In the genomic region with DNA sequence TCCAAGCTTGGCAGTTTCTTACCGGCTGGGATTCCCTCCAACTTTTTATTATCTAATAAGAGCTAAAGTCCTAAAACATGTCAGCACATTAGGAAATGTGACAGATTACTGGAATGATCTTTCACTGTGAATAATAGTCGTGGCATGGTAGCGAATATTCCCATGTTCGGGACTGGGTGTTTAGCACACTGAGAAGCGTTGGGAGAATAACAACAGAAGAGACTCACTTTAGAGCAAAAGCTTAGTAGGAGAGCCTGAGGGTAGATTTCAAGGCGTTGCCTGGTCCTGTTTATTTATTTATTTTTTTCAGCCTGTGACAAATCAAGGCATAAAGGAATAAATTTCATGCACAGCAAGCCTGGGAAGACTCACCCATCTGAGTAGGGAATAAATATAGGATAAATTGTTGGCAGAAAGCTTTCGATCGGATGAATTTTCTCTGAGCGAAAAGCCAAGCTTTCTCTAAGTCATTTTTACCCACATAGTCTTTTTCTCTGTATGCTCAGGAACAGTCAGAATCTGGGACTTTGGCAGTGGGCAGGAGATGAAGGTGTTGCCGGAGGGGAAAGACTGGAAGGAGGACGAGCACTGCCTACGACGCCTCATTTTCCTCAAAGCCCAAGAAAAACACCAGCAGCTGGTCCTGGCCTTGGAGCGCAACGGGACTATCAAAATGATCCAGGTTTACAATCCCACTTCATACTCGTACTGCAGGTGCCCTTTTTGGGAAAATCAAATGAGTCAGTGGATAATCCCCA, we compare ENCODE assay signal across 17 cellular contexts.
A peak's percentile ranks its signal among the peaks of the same experiment; 100 is the strongest.
DNase-seq lines count a peak whose midpoint lies in the region; ATAC-seq, FAIRE-seq and TF ChIP-seq lines count a peak whose summit lies in the region.
"Had no signal": no experiment of that assay in that cellular context is flagged by ENCODE, and none has a peak within 500 bp of the region (broad histone marks: within the 10 kb centered on the region; RNA-seq: fewer than 3 reads in every experiment).

No MANE protein-coding gene starts in this region.

- ATAC-seq in PC-3 (peak; percentile 64), GM18858 (IDR thresholded peaks at IDR 0.05; ENCODE audit: unreplicated experiment) (no peak), left ventricle myocardium superior (no peak)
- ATAC-seq: stimulated activated naive CD8-positive, alpha-beta T cell treated with anti-CD3 and anti-CD28 coated beads, Interleukin-15, amount 100 ng/mL, for 72 hours had no signal

- no peak overlapping the region for H2BK5ac ChIP-seq in H1 (ENCODE audit: low read depth, low read length)

- H2BK15ac ChIP-seq in H1 (ENCODE audit: low read length): no peak overlapping the region

- H4K5ac ChIP-seq in H1 (ENCODE audit: insufficient read length, low read depth, low read length): no peak overlapping the region

- TF ChIP-seq CTCF in AG10803 (conservative IDR thresholded peaks at IDR 0.05; ENCODE audit: low read length) (no peak), PC-3 (conservative IDR thresholded peaks at IDR 0.05; ENCODE audit: low read depth, low read length) (no peak), H1 (IDR thresholded peaks at IDR 0.05; ENCODE audit: control extremely low read depth in 1 of 3, insufficient read depth in 1 of 3, low read depth in 1 of 3, low read length in 3 of 3) (no peak)

- H3K36me3 Mint-ChIP-seq in activated naive CD4-positive, alpha-beta T cell treated with anti-CD3 and anti-CD28 coated beads for 36 hours (ENCODE audit: low read depth): no peaks in the 10 kb centered on the region
- H3K36me3 Mint-ChIP-seq in activated T-helper 1 cell treated with anti-CD3 and anti-CD28 coated beads, Interleukin-12 subunit alpha, Interleukin-12 subunit beta, Interleukin-2, Interleukin-4 antibody, amounts not matched to agents 30 ng/mL and 10 ng/mL and 1 ng/mL, durations not matched to agents 14 hours and 24 hours and 36 hours (ENCODE audit: low read depth): no peaks in the 10 kb centered on the region
- H3K36me3 Mint-ChIP-seq: activated naive CD8-positive, alpha-beta T cell treated with anti-CD3 and anti-CD28 coated beads, Interleukin-2, amount 10 ng/mL, durations not matched to agents 7 days and 5 days had no signal

- H3K56ac ChIP-seq in H1 (replicated peaks; ENCODE audit: insufficient read length, low read depth, low read length): no peak overlapping the region

- H3K79me1 ChIP-seq in H1 (ENCODE audit: low read depth, low read length): no peaks in the 10 kb centered on the region

- H3K4me1 Mint-ChIP-seq in activated naive CD4-positive, alpha-beta T cell treated with anti-CD3 and anti-CD28 coated beads for 36 hours (ENCODE audit: low read depth): peaks cover 1% of the 10 kb centered on the region
- no peaks in the 10 kb centered on the region for H3K4me1 Mint-ChIP-seq in activated T-helper 1 cell treated with anti-CD3 and anti-CD28 coated beads, Interleukin-12 subunit alpha, Interleukin-12 subunit beta, Interleukin-2, Interleukin-4 antibody, amounts not matched to agents 30 ng/mL and 10 ng/mL and 1 ng/mL, durations not matched to agents 14 hours and 24 hours and 36 hours (ENCODE audit: low read depth)
- H3K4me1 Mint-ChIP-seq: activated naive CD8-positive, alpha-beta T cell treated with anti-CD3 and anti-CD28 coated beads, Interleukin-2, amount 10 ng/mL, durations not matched to agents 7 days and 5 days; neural crest cell; stimulated activated naive CD8-positive, alpha-beta T cell treated with anti-CD3 and anti-CD28 coated beads, Interleukin-15, amount 100 ng/mL, for 72 hours had no signal

- no peak overlapping the region for H2AK5ac ChIP-seq in H1 (ENCODE audit: low read depth, low read length)

- H3K27ac ChIP-seq in PC-3 (ENCODE audit: low read length) (peak overlapping the region; percentile 72), H1 (ENCODE audit: low read depth, low read length) (no peak overlapping the region)

- no peak for TF ChIP-seq RAD21 in H1 (IDR thresholded peaks at IDR 0.05 in 1 of 2, conservative IDR thresholded peaks at IDR 0.05 in 1 of 2; ENCODE audit: low read depth in 2 of 2, low read length in 2 of 2)

- no peak overlapping the region for H4K91ac ChIP-seq in H1 (replicated peaks; ENCODE audit: insufficient read length, low read length)

- H3K9me3 Mint-ChIP-seq in activated naive CD4-positive, alpha-beta T cell treated with anti-CD3 and anti-CD28 coated beads for 36 hours: no peaks in the 10 kb centered on the region
- H3K9me3 Mint-ChIP-seq in activated T-helper 1 cell treated with anti-CD3 and anti-CD28 coated beads, Interleukin-12 subunit alpha, Interleukin-12 subunit beta, Interleukin-2, Interleukin-4 antibody, amounts not matched to agents 30 ng/mL and 10 ng/mL and 1 ng/mL, durations not matched to agents 14 hours and 24 hours and 36 hours: no peaks in the 10 kb centered on the region
- H3K9me3 Mint-ChIP-seq: activated naive CD8-positive, alpha-beta T cell treated with anti-CD3 and anti-CD28 coated beads, Interleukin-2, amount 10 ng/mL, durations not matched to agents 7 days and 5 days; neural crest cell; stimulated activated naive CD8-positive, alpha-beta T cell treated with anti-CD3 and anti-CD28 coated beads, Interleukin-15, amount 100 ng/mL, for 72 hours had no signal

- H3K4me3 ChIP-seq in AG10803 (ENCODE audit: low read length): peak overlapping the region; percentile 54
- H3K4me3 ChIP-seq in PC-3 (ENCODE audit: low read length): peak overlapping the region; percentile 69
- H3K4me3 ChIP-seq in H1 (ENCODE audit: extremely low read depth in 1 of 4, insufficient read depth in 2 of 4, low read depth in 3 of 4, low read length in 4 of 4): no peak overlapping the region

- H3K9me2 ChIP-seq in PC-3 (replicated peaks; ENCODE audit: low read length): no peaks in the 10 kb centered on the region

- peak; percentile 45 for DNase-seq in AG10803 (ENCODE audit: low read depth)
- DNase-seq in PC-3: peak; percentile 70
- no peak for DNase-seq in H1 (ENCODE audit: low read depth in 1 of 2, low spot score in 2 of 2)
- peak; percentile 1 for DNase-seq in pons (ENCODE audit: low spot score)
- DNase-seq in activated naive CD4-positive, alpha-beta T cell treated with anti-CD3 and anti-CD28 coated beads for 36 hours: no peak
- DNase-seq in activated T-helper 1 cell treated with anti-CD3 and anti-CD28 coated beads, Interleukin-12 subunit alpha, Interleukin-12 subunit beta, Interleukin-2, Interleukin-4 antibody, amounts not matched to agents 30 ng/mL and 10 ng/mL and 1 ng/mL, durations not matched to agents 14 hours and 24 hours and 36 hours (ENCODE audit: low spot score): no peak
- no peak for DNase-seq in left ventricle myocardium superior
- DNase-seq: activated naive CD8-positive, alpha-beta T cell treated with anti-CD3 and anti-CD28 coated beads, Interleukin-2, amount 10 ng/mL, durations not matched to agents 7 days and 5 days; NCI-H2029 treated with DMSO at 0.1 percent for 48 hours; stimulated activated CD4-positive, alpha-beta T cell treated with anti-CD3 and anti-CD28 coated beads, Interleukin-4, amount 100 ng/mL, for 24 hours; stimulated activated naive CD8-positive, alpha-beta T cell treated with anti-CD3 and anti-CD28 coated beads, Interleukin-15, amount 100 ng/mL, for 72 hours; T-helper 9 cell had no signal

- CTCF ChIA-PET in PC-3 (lab: Charles Lee): no interaction called here
- CTCF ChIA-PET in H1 (lab: Charles Lee; ENCODE audit: partially characterized antibody): interaction anchor here (0.8 to 1.0 kb wide), 2 partner anchors 10 to 138 kb away, joined by 3 read pairs; no protein-coding TSS in a partner anchor
- CTCF ChIA-PET in activated naive CD4-positive, alpha-beta T cell treated with anti-CD3 and anti-CD28 coated beads for 36 hours (lab: Charles Lee): interaction anchor here (0.8 to 1.3 kb wide), 2 partner anchors 12 to 122 kb away, joined by 3 to 6 read pairs; no protein-coding TSS in a partner anchor

- H2BK120ac ChIP-seq in H1 (replicated peaks; ENCODE audit: low read depth, low read length): no peak overlapping the region

- no peak overlapping the region for H3K18ac ChIP-seq in H1 (ENCODE audit: extremely low read depth, low read length)

- no peak for TF ChIP-seq POLR2A in H1 (IDR thresholded peaks at IDR 0.05; ENCODE audit: control extremely low read depth in 1 of 2, low read depth in 2 of 2, low read length in 2 of 2)

- no peaks in the 10 kb centered on the region for H3F3A ChIP-seq in PC-3 (ENCODE audit: low read length, unreplicated experiment)

- no peaks in the 10 kb centered on the region for H3K9me3 ChIP-seq in PC-3 (ENCODE audit: low read length)
- no peaks in the 10 kb centered on the region for H3K9me3 ChIP-seq in H1 (ENCODE audit: insufficient read depth in 2 of 2, low read depth in 1 of 2, low read length in 1 of 2)

- H2BK20ac ChIP-seq in H1 (ENCODE audit: low read length): no peak overlapping the region

- H2BK12ac ChIP-seq in H1 (ENCODE audit: low read depth, low read length): no peak overlapping the region

- no peak for TF ChIP-seq EP300 in H1 (IDR thresholded peaks at IDR 0.05; ENCODE audit: borderline replicate concordance in 1 of 2, low read depth in 2 of 2, low read length in 2 of 2)

- no peak overlapping the region for H3K23ac ChIP-seq in H1 (ENCODE audit: insufficient read length)

- peak overlapping the region; percentile 88 for H3K4me2 ChIP-seq in PC-3 (ENCODE audit: low read length)
- no peak overlapping the region for H3K4me2 ChIP-seq in H1 (ENCODE audit: insufficient read depth in 1 of 2, low read depth in 2 of 2, low read length in 2 of 2)

- no peak overlapping the region for H3K14ac ChIP-seq in H1 (ENCODE audit: insufficient read length)

- peak overlapping the region; percentile 32 for H3K9ac ChIP-seq in PC-3 (ENCODE audit: low read length)
- H3K9ac ChIP-seq in H1 (replicated peaks in 1 of 4; ENCODE audit: extremely low read depth in 1 of 4, low read depth in 3 of 4, low read length in 3 of 4): no peak overlapping the region

- no peaks in the 10 kb centered on the region for H3K27me3 ChIP-seq in PC-3 (ENCODE audit: low read length)
- H3K27me3 ChIP-seq in H1 (replicated peaks in 1 of 4; ENCODE audit: control insufficient read depth in 3 of 4, extremely low read depth in 1 of 4, insufficient read depth in 3 of 4, low read length in 3 of 4): no peaks in the 10 kb centered on the region

- no peak for FAIRE-seq in H1 (lab: Jason Lieb, UNC)
- FAIRE-seq: endothelial cell of umbilical vein, H54, islet of Langerhans had no signal

- no peak overlapping the region for H3K4me3 Mint-ChIP-seq in activated naive CD4-positive, alpha-beta T cell treated with anti-CD3 and anti-CD28 coated beads for 36 hours
- H3K4me3 Mint-ChIP-seq in activated T-helper 1 cell treated with anti-CD3 and anti-CD28 coated beads, Interleukin-12 subunit alpha, Interleukin-12 subunit beta, Interleukin-2, Interleukin-4 antibody, amounts not matched to agents 30 ng/mL and 10 ng/mL and 1 ng/mL, durations not matched to agents 14 hours and 24 hours and 36 hours: no peak overlapping the region
- H3K4me3 Mint-ChIP-seq: activated naive CD8-positive, alpha-beta T cell treated with anti-CD3 and anti-CD28 coated beads, Interleukin-2, amount 10 ng/mL, durations not matched to agents 7 days and 5 days; neural crest cell; stimulated activated naive CD8-positive, alpha-beta T cell treated with anti-CD3 and anti-CD28 coated beads, Interleukin-15, amount 100 ng/mL, for 72 hours had no signal

- no peaks in the 10 kb centered on the region for H3K27me3 Mint-ChIP-seq in activated naive CD4-positive, alpha-beta T cell treated with anti-CD3 and anti-CD28 coated beads for 36 hours (ENCODE audit: low read depth)
- no peaks in the 10 kb centered on the region for H3K27me3 Mint-ChIP-seq in activated T-helper 1 cell treated with anti-CD3 and anti-CD28 coated beads, Interleukin-12 subunit alpha, Interleukin-12 subunit beta, Interleukin-2, Interleukin-4 antibody, amounts not matched to agents 30 ng/mL and 10 ng/mL and 1 ng/mL, durations not matched to agents 14 hours and 24 hours and 36 hours (ENCODE audit: insufficient read depth)
- H3K27me3 Mint-ChIP-seq: activated naive CD8-positive, alpha-beta T cell treated with anti-CD3 and anti-CD28 coated beads, Interleukin-2, amount 10 ng/mL, durations not matched to agents 7 days and 5 days; stimulated activated naive CD8-positive, alpha-beta T cell treated with anti-CD3 and anti-CD28 coated beads, Interleukin-15, amount 100 ng/mL, for 72 hours had no signal

- H3K23me2 ChIP-seq in H1 (ENCODE audit: low read depth, low read length): no peaks in the 10 kb centered on the region

- POLR2A ChIA-PET in PC-3 (lab: Charles Lee; ENCODE audit: unreplicated experiment): interaction anchor here (0.6 to 1.0 kb wide), 2 partner anchors 14 to 105 kb away, joined by 4 to 5 read pairs; no protein-coding TSS in a partner anchor
- POLR2A ChIA-PET in H1 (lab: Charles Lee; ENCODE audit: partially characterized antibody): no interaction called here

- 88% methylated on average over 16 of the region's 16 CpGs; no CpG with 5 or more reads in 1 of the 2 experiments for WGBS in H1 (ENCODE audit: extremely low coverage in 1 of 2, insufficient coverage in 1 of 2, insufficient read length in 1 of 2, insufficient replicate concordance in 2 of 2, low coverage in 1 of 2, low lambda C conversion rate in 2 of 2, missing lambda C conversion rate in 1 of 2), 2 experiments

- BruUV-seq in PC-3 (replicated peaks; lab: Mats Ljungman, UMichigan): no TSS peak

- H2AFZ ChIP-seq in PC-3 (ENCODE audit: low read length): peak overlapping the region; percentile 89
- H2AFZ ChIP-seq in H1 (ENCODE audit: low read length): 0 out of 2 replicates have a peak overlapping the region, but pooled peaks have one; percentile 17

- H3K27ac Mint-ChIP-seq in activated naive CD4-positive, alpha-beta T cell treated with anti-CD3 and anti-CD28 coated beads for 36 hours: no peak overlapping the region
- H3K27ac Mint-ChIP-seq in activated T-helper 1 cell treated with anti-CD3 and anti-CD28 coated beads, Interleukin-12 subunit alpha, Interleukin-12 subunit beta, Interleukin-2, Interleukin-4 antibody, amounts not matched to agents 30 ng/mL and 10 ng/mL and 1 ng/mL, durations not matched to agents 14 hours and 24 hours and 36 hours: no peak overlapping the region
- H3K27ac Mint-ChIP-seq: activated naive CD8-positive, alpha-beta T cell treated with anti-CD3 and anti-CD28 coated beads, Interleukin-2, amount 10 ng/mL, durations not matched to agents 7 days and 5 days; stimulated activated naive CD8-positive, alpha-beta T cell treated with anti-CD3 and anti-CD28 coated beads, Interleukin-15, amount 100 ng/mL, for 72 hours had no signal

- H4K8ac ChIP-seq in H1 (ENCODE audit: extremely low read depth, insufficient read depth, low read length): no peak overlapping the region

- peaks cover 22% of the 10 kb centered on the region for H3K4me1 ChIP-seq in PC-3 (ENCODE audit: insufficient read depth, low read length)
- peaks cover 1 to 7% (median 4%) of the 10 kb centered on the region in 4 experiments; a peak in 4 of 7 replicates for H3K4me1 ChIP-seq in H1 (replicated peaks in 1 of 4; ENCODE audit: control insufficient read depth in 3 of 4, insufficient read depth in 4 of 4, low read length in 3 of 4)

- H3K79me2 ChIP-seq in PC-3 (ENCODE audit: low read length): no peaks in the 10 kb centered on the region
- no peaks in the 10 kb centered on the region for H3K79me2 ChIP-seq in H1 (ENCODE audit: control insufficient read depth in 1 of 2, insufficient read depth in 2 of 2, low read length in 2 of 2)

- intact Hi-C loops in PC-3 (cut with micrococcal nuclease) (loop anchor here (1.0 kb wide), 1 partner anchor 68 kb away; no protein-coding TSS in a partner anchor), left ventricle myocardium superior (cut with micrococcal nuclease) (no loop called here)
- intact Hi-C loops in activated naive CD4-positive, alpha-beta T cell treated with anti-CD3 and anti-CD28 coated beads for 36 hours (cut with micrococcal nuclease): no loop called here
- intact Hi-C loops in activated T-helper 1 cell treated with anti-CD3 and anti-CD28 coated beads, Interleukin-12 subunit alpha, Interleukin-12 subunit beta, Interleukin-2, Interleukin-4 antibody, amounts not matched to agents 30 ng/mL and 10 ng/mL and 1 ng/mL, durations not matched to agents 14 hours and 24 hours and 36 hours (cut with micrococcal nuclease): no loop called here

- no peaks in the 10 kb centered on the region for H4K20me1 ChIP-seq in PC-3 (ENCODE audit: low read length)
- no peaks in the 10 kb centered on the region for H4K20me1 ChIP-seq in H1 (replicated peaks in 1 of 2; ENCODE audit: control insufficient read depth in 1 of 2, insufficient read depth in 2 of 2, low read length in 2 of 2)

- no peak overlapping the region for H3K4ac ChIP-seq in H1 (replicated peaks; ENCODE audit: insufficient read length, low read depth, low read length)

- no peaks in the 10 kb centered on the region for H3K36me3 ChIP-seq in PC-3 (ENCODE audit: low read depth, low read length)
- H3K36me3 ChIP-seq in H1 (ENCODE audit: control insufficient read depth in 2 of 4, insufficient read depth in 4 of 4, low read length in 3 of 4): no peaks in the 10 kb centered on the region

Comparison
In these comparisons a context has a peak if more than half of its experiments do, and no peak if none do; other contexts are left out.
1. DNase-seq: peak in AG10803 (single experiment), PC-3 (single experiment) and pons (single experiment); none in H1 (0 of 2), activated naive CD4-positive, alpha-beta T cell treated with anti-CD3 and anti-CD28 coated beads for 36 hours (single experiment), activated T-helper 1 cell treated with anti-CD3 and anti-CD28 coated beads, Interleukin-12 subunit alpha, Interleukin-12 subunit beta, Interleukin-2, Interleukin-4 antibody, amounts not matched to agents 30 ng/mL and 10 ng/mL and 1 ng/mL, durations not matched to agents 14 hours and 24 hours and 36 hours (single experiment) and left ventricle myocardium superior (single experiment).
2. H3K4me3 ChIP-seq: peak in AG10803 (single experiment) and PC-3 (single experiment); none in H1 (0 of 4).